Comparison of ENCODE assay signal across 1 cellular context in the genomic region with DNA sequence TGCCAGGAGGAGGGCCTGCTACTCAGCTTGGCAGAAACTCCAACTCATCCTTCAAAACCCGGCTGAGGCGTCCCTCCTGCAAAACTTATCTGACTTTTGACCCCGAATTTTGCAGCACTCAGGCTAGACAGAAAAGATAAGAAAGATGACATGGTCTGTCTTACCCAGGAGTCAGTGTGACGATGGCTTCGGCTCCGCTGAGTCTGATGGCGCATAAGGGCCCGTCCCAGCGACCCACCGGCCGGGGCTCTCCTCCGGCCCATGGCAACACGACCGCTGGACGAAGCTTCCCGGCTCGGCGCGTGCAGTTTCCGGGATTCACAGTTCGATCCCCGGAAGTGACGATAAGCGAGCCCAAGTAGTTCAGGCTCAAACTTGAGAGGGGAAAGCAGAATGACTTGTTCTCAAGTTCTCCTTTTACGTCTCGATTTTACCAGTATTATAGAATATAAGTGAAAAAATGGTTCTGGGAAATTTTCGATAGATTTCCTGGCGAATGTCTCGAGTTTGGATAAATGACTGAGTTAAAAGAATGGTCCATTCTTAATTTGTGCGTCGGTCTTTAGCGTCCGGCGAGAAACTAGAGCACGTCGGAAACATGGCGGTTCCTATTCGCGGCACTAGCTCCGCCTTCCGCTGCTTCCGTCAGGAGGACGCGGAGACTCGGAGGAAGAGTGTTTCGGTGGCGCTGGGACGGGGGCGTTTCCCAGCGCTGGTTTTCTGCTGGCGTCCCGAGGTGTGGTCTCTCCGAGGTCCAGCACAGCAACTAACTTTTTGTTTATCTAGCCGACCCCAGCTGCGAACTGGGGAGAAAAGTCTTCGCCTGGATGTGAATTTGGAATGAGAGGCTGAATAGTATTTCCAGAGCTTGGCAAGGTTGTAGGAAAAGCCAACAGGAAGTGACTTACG.
TF ChIP-seq lines count a peak whose summit lies in the region.

Gene LSG1 (minus strand): TSS at position 292 of the 909 bp plus-strand sequence. CDS start 29 bp downstream, at position 263.

TF ChIP-seq in K562, 482 proteins besides CTCF, POLR2A, EP300 and RAD21 (continued from another document and continues in another):
- TF ChIP-seq, protein P1, sequence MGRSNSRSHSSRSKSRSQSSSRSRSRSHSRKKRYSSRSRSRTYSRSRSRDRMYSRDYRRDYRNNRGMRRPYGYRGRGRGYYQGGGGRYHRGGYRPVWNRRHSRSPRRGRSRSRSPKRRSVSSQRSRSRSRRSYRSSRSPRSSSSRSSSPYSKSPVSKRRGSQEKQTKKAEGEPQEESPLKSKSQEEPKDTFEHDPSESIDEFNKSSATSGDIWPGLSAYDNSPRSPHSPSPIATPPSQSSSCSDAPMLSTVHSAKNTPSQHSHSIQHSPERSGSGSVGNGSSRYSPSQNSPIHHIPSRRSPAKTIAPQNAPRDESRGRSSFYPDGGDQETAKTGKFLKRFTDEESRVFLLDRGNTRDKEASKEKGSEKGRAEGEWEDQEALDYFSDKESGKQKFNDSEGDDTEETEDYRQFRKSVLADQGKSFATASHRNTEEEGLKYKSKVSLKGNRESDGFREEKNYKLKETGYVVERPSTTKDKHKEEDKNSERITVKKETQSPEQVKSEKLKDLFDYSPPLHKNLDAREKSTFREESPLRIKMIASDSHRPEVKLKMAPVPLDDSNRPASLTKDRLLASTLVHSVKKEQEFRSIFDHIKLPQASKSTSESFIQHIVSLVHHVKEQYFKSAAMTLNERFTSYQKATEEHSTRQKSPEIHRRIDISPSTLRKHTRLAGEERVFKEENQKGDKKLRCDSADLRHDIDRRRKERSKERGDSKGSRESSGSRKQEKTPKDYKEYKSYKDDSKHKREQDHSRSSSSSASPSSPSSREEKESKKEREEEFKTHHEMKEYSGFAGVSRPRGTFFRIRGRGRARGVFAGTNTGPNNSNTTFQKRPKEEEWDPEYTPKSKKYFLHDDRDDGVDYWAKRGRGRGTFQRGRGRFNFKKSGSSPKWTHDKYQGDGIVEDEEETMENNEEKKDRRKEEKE (IDR thresholded peaks at IDR 0.05; ENCODE audit: borderline replicate concordance in 1 of 2, control insufficient read depth in 1 of 2, low read depth in 2 of 2, low read length in 1 of 2): peak; percentile 91 to 98
- peak in 1 of 2 experiments; percentile 98; a peak in 2 of 4 replicates for TF ChIP-seq HDAC1 (IDR thresholded peaks at IDR 0.05)
- no peak for TF ChIP-seq MCM2 (IDR thresholded peaks at IDR 0.05; ENCODE audit: low read depth)
- TF ChIP-seq SOX6 (IDR thresholded peaks at IDR 0.05): peak; percentile 61
- TF ChIP-seq FOXJ2 (tag; IDR thresholded peaks at IDR 0.05): 0 out of 2 replicates have a peak, but pooled peaks have one; percentile 56
- TF ChIP-seq BRD4 (IDR thresholded peaks at IDR 0.05): peak; percentile 61; the same call in 1 of the 2 replicates
- peak; percentile 86 for TF ChIP-seq ELF1 (tag; IDR thresholded peaks at IDR 0.05)
- peak; percentile 99 for TF ChIP-seq NCOA1 (IDR thresholded peaks at IDR 0.05; ENCODE audit: low read depth)
- peak; percentile 80; the same call in 1 of the 2 replicates for TF ChIP-seq SREBF1 (IDR thresholded peaks at IDR 0.05; ENCODE audit: borderline replicate concordance, low read depth, low read length)
- peak; percentile 96 for TF ChIP-seq DIDO1 (tag; IDR thresholded peaks at IDR 0.05; ENCODE audit: low read depth)
- peak; percentile 85 for TF ChIP-seq SIN3B (IDR thresholded peaks at IDR 0.05; ENCODE audit: low read depth)
- no peak for TF ChIP-seq IRF2 (CRISPR knock-in tag; IDR thresholded peaks at IDR 0.05)
- no peak for TF ChIP-seq CBFA2T3 (IDR thresholded peaks at IDR 0.05)
- TF ChIP-seq, protein P2, sequence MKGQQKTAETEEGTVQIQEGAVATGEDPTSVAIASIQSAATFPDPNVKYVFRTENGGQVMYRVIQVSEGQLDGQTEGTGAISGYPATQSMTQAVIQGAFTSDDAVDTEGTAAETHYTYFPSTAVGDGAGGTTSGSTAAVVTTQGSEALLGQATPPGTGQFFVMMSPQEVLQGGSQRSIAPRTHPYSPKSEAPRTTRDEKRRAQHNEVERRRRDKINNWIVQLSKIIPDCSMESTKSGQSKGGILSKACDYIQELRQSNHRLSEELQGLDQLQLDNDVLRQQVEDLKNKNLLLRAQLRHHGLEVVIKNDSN (CRISPR knock-in tag; IDR thresholded peaks at IDR 0.05): peak; percentile 17; the same call in 1 of the 2 replicates
- peak; percentile 98 for TF ChIP-seq ZBTB40 (IDR thresholded peaks at IDR 0.05)
- no peak for TF ChIP-seq ZBTB40 (CRISPR knock-in tag; IDR thresholded peaks at IDR 0.05)
- TF ChIP-seq RBM39 (optimal IDR thresholded peaks at IDR 0.05; ENCODE audit: low read depth, low read length): no peak
- TF ChIP-seq, protein P3, sequence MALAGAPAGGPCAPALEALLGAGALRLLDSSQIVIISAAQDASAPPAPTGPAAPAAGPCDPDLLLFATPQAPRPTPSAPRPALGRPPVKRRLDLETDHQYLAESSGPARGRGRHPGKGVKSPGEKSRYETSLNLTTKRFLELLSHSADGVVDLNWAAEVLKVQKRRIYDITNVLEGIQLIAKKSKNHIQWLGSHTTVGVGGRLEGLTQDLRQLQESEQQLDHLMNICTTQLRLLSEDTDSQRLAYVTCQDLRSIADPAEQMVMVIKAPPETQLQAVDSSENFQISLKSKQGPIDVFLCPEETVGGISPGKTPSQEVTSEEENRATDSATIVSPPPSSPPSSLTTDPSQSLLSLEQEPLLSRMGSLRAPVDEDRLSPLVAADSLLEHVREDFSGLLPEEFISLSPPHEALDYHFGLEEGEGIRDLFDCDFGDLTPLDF (CRISPR knock-in tag; IDR thresholded peaks at IDR 0.05): peak; percentile 16; the same call in 1 of the 2 replicates
- TF ChIP-seq MNT (conservative IDR thresholded peaks at IDR 0.05): peak; percentile 92 to 95
- TF ChIP-seq BRCA1 (IDR thresholded peaks at IDR 0.05): no peak
- TF ChIP-seq BRCA1 (CRISPR knock-in tag; IDR thresholded peaks at IDR 0.05): no peak
